ENCODE assay signal across 1 cellular context in the genomic region with DNA sequence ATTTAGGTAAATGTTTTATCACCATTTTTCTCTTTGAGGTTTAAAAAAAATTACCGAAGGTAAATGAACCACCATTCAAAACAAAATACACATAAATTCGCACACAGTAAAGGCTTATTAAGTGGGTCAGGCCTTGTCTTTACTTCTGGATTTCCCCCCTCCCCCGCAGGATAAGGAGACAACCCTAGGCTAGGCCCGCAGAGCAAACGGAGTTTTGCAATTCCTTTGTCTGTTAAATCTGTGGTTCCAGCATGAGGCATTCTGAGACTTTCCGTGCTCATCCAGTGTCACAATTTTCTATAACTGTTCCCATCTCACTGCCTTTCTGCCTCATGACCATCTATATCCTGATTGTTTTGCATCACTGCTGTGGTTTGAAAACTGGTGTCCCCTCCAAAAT.
TF ChIP-seq lines count a peak whose summit lies in the region.

No MANE protein-coding gene starts in this region.

TF ChIP-seq in GM23338, 12 proteins besides CTCF, POLR2A, EP300 and RAD21 (continued from another document):
- no peak for TF ChIP-seq ZNF462 (CRISPR knock-in tag; IDR thresholded peaks at IDR 0.05)
